In the genomic region with DNA sequence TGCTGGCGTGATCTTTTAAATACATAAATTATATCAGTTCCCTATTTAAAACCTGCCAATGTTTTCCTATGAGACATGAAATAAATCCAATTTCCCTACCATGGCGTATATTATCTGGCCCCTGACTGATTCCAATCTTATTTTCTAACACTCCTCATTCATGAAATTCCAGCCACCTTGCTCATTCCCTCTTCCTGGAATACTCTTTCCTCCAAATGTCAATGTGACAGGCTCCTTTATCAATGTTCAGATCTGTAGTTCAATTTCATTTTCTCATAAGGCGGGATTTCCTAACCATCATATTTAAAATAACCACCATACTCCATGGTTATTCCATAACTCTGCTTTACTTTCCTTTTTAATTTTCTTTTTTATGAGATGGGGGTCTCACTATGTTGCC, we compare ENCODE assay signal across 19 cellular contexts. TPM values are rescaled to one million over a fixed set of nuclear protein-coding genes. Genes with fewer than 3 reads are reported as not detected.
DNase-seq lines count a peak whose midpoint lies in the region; ATAC-seq, FAIRE-seq and TF ChIP-seq lines count a peak whose summit lies in the region.
"Had no signal": no experiment of that assay in that cellular context is flagged by ENCODE, and none has a peak within 500 bp of the region (broad histone marks: within the 10 kb centered on the region; RNA-seq: fewer than 3 reads in every experiment).

No MANE protein-coding gene starts in this region.

- POLR2A ChIA-PET in A549 (lab: Yijun Ruan, JAX), result no interaction called here
- POLR2A ChIA-PET in CD4-positive, alpha-beta T cell (lab: Charles Lee), result no interaction called here
- POLR2A ChIA-PET in PC-3 (lab: Charles Lee; ENCODE audit: unreplicated experiment), result no interaction called here

- no peak for TF ChIP-seq EP300 in A549 (IDR thresholded peaks at IDR 0.05)

- peak overlapping the region; percentile 7 for H3K4me3 Mint-ChIP-seq in CD4-positive, alpha-beta T cell
- peak overlapping the region; percentile 1 to 56 for H3K4me3 Mint-ChIP-seq in effector memory CD8-positive, alpha-beta T cell
- H3K4me3 Mint-ChIP-seq: activated CD8-positive, alpha-beta memory T cell treated with anti-CD3 and anti-CD28 coated beads, Interleukin-2, amount 10 ng/mL, durations not matched to agents 7 days and 5 days; T-helper 1 cell treated with Interleukin-12 subunit alpha and Interleukin-12 subunit beta and Interleukin-4 antibody, amounts not matched to agents 30 μg/mL and 1 μg/mL, for 36 hours had no signal

- no peaks in the 10 kb centered on the region for H3K36me3 ChIP-seq in PC-3 (ENCODE audit: low read depth, low read length)
- H3K36me3 ChIP-seq: adrenal gland, breast epithelium, colonic mucosa had no signal

- peaks cover 100% of the 10 kb centered on the region for H3K79me2 ChIP-seq in PC-3 (ENCODE audit: low read length)

- H3K4me2 ChIP-seq in A549 (0 out of 3 replicates have a peak overlapping the region, but pooled peaks have one; percentile 9), PC-3 (ENCODE audit: low read length) (peak overlapping the region; percentile 60)

- ATAC-seq in A549 (no peak), PC-3 (no peak)
- no peak for ATAC-seq in CD4-positive, alpha-beta T cell (ENCODE audit: poor library complexity)
- ATAC-seq in effector memory CD8-positive, alpha-beta T cell (replicated peaks), result no peak
- ATAC-seq: activated CD8-positive, alpha-beta memory T cell treated with anti-CD3 and anti-CD28 coated beads, Interleukin-2, amount 10 ng/mL, durations not matched to agents 7 days and 5 days; right cardiac atrium had no signal

- no peak for TF ChIP-seq POLR2A in A549 (IDR thresholded peaks at IDR 0.05; ENCODE audit: low read length)

- TF ChIP-seq RAD21 in A549 (conservative IDR thresholded peaks at IDR 0.05 in 1 of 2, IDR thresholded peaks at IDR 0.05 in 1 of 2), result no peak

- no TSS peak for BruUV-seq in PC-3 (replicated peaks; lab: Mats Ljungman, UMichigan)

- H3K9me3 Mint-ChIP-seq in CD4-positive, alpha-beta T cell, result no peaks in the 10 kb centered on the region
- H3K9me3 Mint-ChIP-seq in effector memory CD8-positive, alpha-beta T cell, result no peaks in the 10 kb centered on the region
- H3K9me3 Mint-ChIP-seq: T-helper 1 cell treated with Interleukin-12 subunit alpha and Interleukin-12 subunit beta and Interleukin-4 antibody, amounts not matched to agents 30 μg/mL and 1 μg/mL, for 36 hours had no signal

- no peaks in the 10 kb centered on the region for H3F3A ChIP-seq in PC-3 (ENCODE audit: low read length, unreplicated experiment)

- no peak for DNase-seq in A549 (ENCODE audit: low read depth in 1 of 2, low spot score in 1 of 2)
- no peak for DNase-seq in CD4-positive, alpha-beta T cell
- peak; percentile 24 for DNase-seq in PC-3
- no peak for DNase-seq in effector memory CD8-positive, alpha-beta T cell
- DNase-seq in ACHN, result no peak
- DNase-seq in DMS79 (lab: John Stamatoyannopoulos, UW), result no peak
- DNase-seq in SW480 (ENCODE audit: low spot score), result no peak
- DNase-seq: activated CD4-positive, alpha-beta T cell treated with anti-CD3 and anti-CD28 coated beads for 48 hours; activated CD8-positive, alpha-beta memory T cell treated with anti-CD3 and anti-CD28 coated beads, Interleukin-2, amount 10 ng/mL, durations not matched to agents 7 days and 5 days; activated effector memory CD4-positive, alpha-beta T cell treated with anti-CD3 and anti-CD28 coated beads, Interleukin-2, amount 50 U/mL, for 16 hours; adrenal gland; colonic mucosa; NCI-H1092 treated with DMSO at 0.1 percent for 48 hours; NCI-H2029 treated with DMSO at 0.1 percent for 48 hours; NCI-H345; right cardiac atrium; SIG-M5 had no signal

- peak overlapping the region; percentile 18; the same call in 1 of the 2 replicates for H3K9ac ChIP-seq in PC-3 (ENCODE audit: low read length)

- H3K27me3 ChIP-seq in CD4-positive, alpha-beta T cell (ENCODE audit: control insufficient read depth, insufficient read depth, low read length), result no peaks in the 10 kb centered on the region
- no peaks in the 10 kb centered on the region for H3K27me3 ChIP-seq in PC-3 (ENCODE audit: low read length)
- H3K27me3 ChIP-seq: adrenal gland, breast epithelium, colonic mucosa had no signal

- TF ChIP-seq CTCF in A549 (IDR thresholded peaks at IDR 0.05) (no peak), PC-3 (conservative IDR thresholded peaks at IDR 0.05; ENCODE audit: low read depth, low read length) (no peak)
- TF ChIP-seq CTCF in CD4-positive, alpha-beta T cell (IDR thresholded peaks at IDR 0.05), result no peak

- H3K4me3 ChIP-seq in A549, result no peak overlapping the region
- H3K4me3 ChIP-seq in PC-3 (ENCODE audit: low read length), result no peak overlapping the region
- H3K4me3 ChIP-seq: adrenal gland, breast epithelium, colonic mucosa had no signal

- H4K20me1 ChIP-seq in PC-3 (ENCODE audit: low read length), result peaks cover 25% of the 10 kb centered on the region

- no peaks in the 10 kb centered on the region for H3K27me3 Mint-ChIP-seq in CD4-positive, alpha-beta T cell
- no peaks in the 10 kb centered on the region for H3K27me3 Mint-ChIP-seq in effector memory CD8-positive, alpha-beta T cell
- H3K27me3 Mint-ChIP-seq: activated CD8-positive, alpha-beta memory T cell treated with anti-CD3 and anti-CD28 coated beads, Interleukin-2, amount 10 ng/mL, durations not matched to agents 7 days and 5 days had no signal

- FAIRE-seq in A549 (lab: Jason Lieb, UNC), result no peak

- H3K4me1 Mint-ChIP-seq in CD4-positive, alpha-beta T cell (ENCODE audit: low read depth), result peaks cover 79% of the 10 kb centered on the region
- peaks cover 57 to 80% of the 10 kb centered on the region in 2 donors for H3K4me1 Mint-ChIP-seq in effector memory CD8-positive, alpha-beta T cell (ENCODE audit: low read depth in 2 of 2)

- H3K9me3 ChIP-seq in A549, result no peaks in the 10 kb centered on the region
- no peaks in the 10 kb centered on the region for H3K9me3 ChIP-seq in CD4-positive, alpha-beta T cell (ENCODE audit: control insufficient read depth, low read length)
- no peaks in the 10 kb centered on the region for H3K9me3 ChIP-seq in PC-3 (ENCODE audit: low read length)
- H3K9me3 ChIP-seq: adrenal gland, breast epithelium, colonic mucosa had no signal

- peaks cover 45% of the 10 kb centered on the region for H3K36me3 Mint-ChIP-seq in CD4-positive, alpha-beta T cell (ENCODE audit: low read depth)
- peaks cover 22% of the 10 kb centered on the region for H3K36me3 Mint-ChIP-seq in effector memory CD8-positive, alpha-beta T cell (ENCODE audit: insufficient read depth)

- no peak overlapping the region for H3K27ac Mint-ChIP-seq in CD4-positive, alpha-beta T cell
- H3K27ac Mint-ChIP-seq in effector memory CD8-positive, alpha-beta T cell, result peak overlapping the region in 1 of 2 donors; percentile 42
- H3K27ac Mint-ChIP-seq: activated CD8-positive, alpha-beta memory T cell treated with anti-CD3 and anti-CD28 coated beads, Interleukin-2, amount 10 ng/mL, durations not matched to agents 7 days and 5 days; T-helper 1 cell treated with Interleukin-12 subunit alpha and Interleukin-12 subunit beta and Interleukin-4 antibody, amounts not matched to agents 30 μg/mL and 1 μg/mL, for 36 hours had no signal

- CTCF ChIA-PET in A549 (lab: Yijun Ruan, JAX) (no interaction called here), PC-3 (lab: Charles Lee) (no interaction called here)
- CTCF ChIA-PET in CD4-positive, alpha-beta T cell (lab: Charles Lee), result no interaction called here

- in situ Hi-C loops in ACHN (cut with HindIII; ENCODE audit: low pct_ligation_motif_present, low pct_unique_long_range_greater_than_20kb, low sequenced_read_pairs), result no loop called here

- no peaks in the 10 kb centered on the region for H3K9me2 ChIP-seq in PC-3 (replicated peaks; ENCODE audit: low read length)

- intact Hi-C loops in CD4-positive, alpha-beta T cell (cut with DNase I, micrococcal nuclease), result no loop called here
- intact Hi-C loops in PC-3 (cut with micrococcal nuclease), result no loop called here

- H3K4me1 ChIP-seq in A549, result peaks cover 50% of the 10 kb centered on the region
- peaks cover 44% of the 10 kb centered on the region for H3K4me1 ChIP-seq in PC-3 (ENCODE audit: insufficient read depth, low read length)
- H3K4me1 ChIP-seq: breast epithelium, colonic mucosa had no signal

- no peak overlapping the region for H3K27ac ChIP-seq in A549
- H3K27ac ChIP-seq in CD4-positive, alpha-beta T cell (ENCODE audit: low read depth, low read length), result no peak overlapping the region
- peak overlapping the region; percentile 64 for H3K27ac ChIP-seq in PC-3 (ENCODE audit: low read length)
- H3K27ac ChIP-seq: adrenal gland, breast epithelium, colonic mucosa had no signal

- WGBS in A549 (ENCODE audit: missing lambda C conversion rate), result 92% methylated on average over 3 of the region's 3 CpGs

- H2AFZ ChIP-seq in PC-3 (ENCODE audit: low read length), result no peak overlapping the region

TF ChIP-seq in A549, 52 proteins besides CTCF, POLR2A, EP300 and RAD21 (continues in another document):
- TF ChIP-seq KDM1A (IDR thresholded peaks at IDR 0.05; ENCODE audit: low read depth) (no peak), EHF (CRISPR knock-in tag; IDR thresholded peaks at IDR 0.05) (no peak), PHF8 (IDR thresholded peaks at IDR 0.05; ENCODE audit: borderline replicate concordance, low read depth) (no peak)

RNA-seq across cellular contexts. Expression of a gene that starts 22.0 kb away (rescaled TPM):
- polyA plus RNA-seq in A549 (2011; rRNA removed), result 83.1 and 94.5 TPM in 2 replicates
- 16.8 and 21.8 TPM in 2 replicates for polyA plus RNA-seq in A549 (2012; cell fraction: cytosol; rRNA removed)
- 10.8 and 11.8 TPM in 2 replicates for polyA plus RNA-seq in A549 (2012; cell fraction: nucleus; rRNA removed)
- polyA plus RNA-seq in A549 (2017; fragmentation: RNase III; extraction: RNeasy Plus Mini Kit Qiagen cat#74134 plus additional on column Dnase treatment), result 40.1 to 41.8 TPM (median 40.3 TPM) in 3 replicates
- 80.7 and 84.4 TPM in 2 replicates for polyA minus RNA-seq in A549 (2011; rRNA and poly(A)+ RNA removed)
- total RNA-seq in CD4-positive, alpha-beta T cell, result 100 to 1,000 TPM; 159 to 166 TPM
- total RNA-seq in PC-3 (2014; rRNA removed), result 82.2 and 117 TPM in 2 replicates
